ENCODE assay signal across 11 cellular contexts in genomic region chr3:186779204-186779603, GRCh38.
"Had no signal": no experiment of that assay in that cellular context is flagged by ENCODE, and none has a peak within 500 bp of the region (broad histone marks: within the 10 kb centered on the region; RNA-seq: fewer than 3 reads in every experiment).

No MANE protein-coding gene starts in this region.

- FAIRE-seq: H1, H54 had no signal

- H3K9ac ChIP-seq: GM23248 had no signal

- H2AFZ ChIP-seq: GM23248, GM23338 had no signal

- H3K4me2 ChIP-seq: GM23338 had no signal

- DNase-seq: GM23248, GOT3, H7, H9, HCEC 1CT, HFFc6 had no signal

- H3K27ac Mint-ChIP-seq: GM23338, H9, HFFc6 had no signal

- H3K27ac ChIP-seq: GM23248 had no signal

- H3K4me3 ChIP-seq: GM23248, GM23338, HAP-1 had no signal

- H3K4me3 Mint-ChIP-seq: GM23338, H9, HFFc6 had no signal

- ATAC-seq: GM23338, HCT116 had no signal
